ENCODE assay signal across 25 cellular contexts in genomic region chr1:183528577-183528976, GRCh38.
"Had no signal": no experiment of that assay in that cellular context is flagged by ENCODE, and none has a peak within 500 bp of the region (broad histone marks: within the 10 kb centered on the region; RNA-seq: fewer than 3 reads in every experiment).

No MANE protein-coding gene starts in this region.

- H3K9me3 Mint-ChIP-seq: naive thymus-derived CD4-positive, alpha-beta T cell; natural killer cell treated with Interleukin-12 subunit alpha and Interleukin-12 subunit beta and Interleukin-15 and Interleukin-18, amount 100 ng/mL, for 72 hours; stimulated activated memory B cell treated with anti-CD40 and anti-IgM and Interleukin-4, amounts not matched to agents 10 μg/mL and 1 μg/mL and 100 μg/mL, for 72 hours; type B pancreatic cell had no signal

- H3K9me3 ChIP-seq: left ventricle myocardium inferior, mucosa of descending colon, ovary, right atrium auricular region, right lobe of liver, suprapubic skin, thoracic aorta, tibial artery, uterus had no signal

- H3K27me3 ChIP-seq: hepatocyte, ovary, right atrium auricular region, right lobe of liver, suprapubic skin, tibial artery, uterus had no signal

- H3K36me3 ChIP-seq: ovary, uterus had no signal

- H3K4me1 ChIP-seq: left ventricle myocardium inferior, right atrium auricular region, right lobe of liver, suprapubic skin, tibial artery, uterus had no signal

- DNase-seq: islet precursor cell; left ventricle myocardium inferior; mesendoderm; midbrain; mucosa of descending colon; naive thymus-derived CD4-positive, alpha-beta T cell; ovary; right lobe of liver; stimulated activated CD4-positive, alpha-beta T cell treated with anti-CD3 and anti-CD28 coated beads, Interleukin-1b, Interleukin-23, amount 100 ng/mL, for 48 hours; stimulated activated CD4-positive, alpha-beta T cell treated with anti-CD3 and anti-CD28 coated beads, Interleukin-2, amount 100 ng/mL, for 48 hours; stimulated activated CD4-positive, alpha-beta T cell treated with anti-CD3 and anti-CD28 coated beads, Interleukin-4, amount 100 ng/mL, for 4 hours; stimulated activated CD8-positive, alpha-beta memory T cell treated with anti-CD3 and anti-CD28 coated beads, Interleukin-4, amount 100 ng/mL, for 48 hours; stimulated activated naive CD4-positive, alpha-beta T cell treated with Interleukin-2 at 50 U/mL for 16 hours; tibial artery; uterus had no signal

- H2AFZ ChIP-seq: hepatocyte had no signal

- H3K27ac Mint-ChIP-seq: natural killer cell treated with Interleukin-12 subunit alpha and Interleukin-12 subunit beta and Interleukin-15 and Interleukin-18, amount 100 ng/mL, for 72 hours; progenitor cell of endocrine pancreas; stimulated activated memory B cell treated with anti-CD40 and anti-IgM and Interleukin-4, amounts not matched to agents 10 μg/mL and 1 μg/mL and 100 μg/mL, for 72 hours; type B pancreatic cell had no signal

- H3K79me2 ChIP-seq: hepatocyte had no signal

- H3K4me1 Mint-ChIP-seq: stimulated activated memory B cell treated with anti-CD40 and anti-IgM and Interleukin-4, amounts not matched to agents 10 μg/mL and 1 μg/mL and 100 μg/mL, for 72 hours had no signal

- H3K4me3 Mint-ChIP-seq: naive thymus-derived CD4-positive, alpha-beta T cell; natural killer cell treated with Interleukin-12 subunit alpha and Interleukin-12 subunit beta and Interleukin-15 and Interleukin-18, amount 100 ng/mL, for 72 hours; stimulated activated memory B cell treated with anti-CD40 and anti-IgM and Interleukin-4, amounts not matched to agents 10 μg/mL and 1 μg/mL and 100 μg/mL, for 72 hours; type B pancreatic cell had no signal

- H3K4me2 ChIP-seq: hepatocyte, smooth muscle cell had no signal

- H3K4me3 ChIP-seq: hepatocyte, left ventricle myocardium inferior, lung, mucosa of descending colon, ovary, right atrium auricular region, right lobe of liver, smooth muscle cell, suprapubic skin, thoracic aorta, tibial artery, uterus had no signal

- ATAC-seq: mucosa of descending colon; naive thymus-derived CD4-positive, alpha-beta T cell; natural killer cell treated with Interleukin-12 subunit alpha and Interleukin-12 subunit beta and Interleukin-15 and Interleukin-18, amount 100 ng/mL, for 72 hours; stimulated activated memory B cell treated with anti-CD40 and anti-IgM and Interleukin-4, amounts not matched to agents 10 μg/mL and 1 μg/mL and 100 μg/mL, for 72 hours had no signal

- H3K27me3 Mint-ChIP-seq: naive thymus-derived CD4-positive, alpha-beta T cell; natural killer cell treated with Interleukin-12 subunit alpha and Interleukin-12 subunit beta and Interleukin-15 and Interleukin-18, amount 100 ng/mL, for 72 hours; progenitor cell of endocrine pancreas; stimulated activated memory B cell treated with anti-CD40 and anti-IgM and Interleukin-4, amounts not matched to agents 10 μg/mL and 1 μg/mL and 100 μg/mL, for 72 hours; type B pancreatic cell had no signal

- H3K27ac ChIP-seq: hepatocyte, left ventricle myocardium inferior, ovary, right atrium auricular region, right lobe of liver, suprapubic skin, thoracic aorta, tibial artery, uterus had no signal
